27 cellular contexts compared by ENCODE assay signal in genomic region chr6:143948208-143948607, GRCh38.
"Had no signal": no experiment of that assay in that cellular context is flagged by ENCODE, and none has a peak within 500 bp of the region (broad histone marks: within the 10 kb centered on the region; RNA-seq: fewer than 3 reads in every experiment).

No MANE protein-coding gene starts in this region.

- H3K4me3 Mint-ChIP-seq: mesothelial cell of epicardium, naive B cell had no signal

- FAIRE-seq: colon, islet of Langerhans, keratinocyte had no signal

- H3K27ac ChIP-seq: coronary artery, dorsolateral prefrontal cortex, epithelial cell of prostate, esophagus squamous epithelium, gastrocnemius medialis, hepatocyte, left lung, lower lobe of right lung had no signal

- H3K4me2 ChIP-seq: hepatocyte had no signal

- H3K27ac Mint-ChIP-seq: mesothelial cell of epicardium, naive B cell had no signal

- H2AFZ ChIP-seq: hepatocyte had no signal

- H3K4me3 ChIP-seq: coronary artery, dorsolateral prefrontal cortex, esophagus squamous epithelium, gastrocnemius medialis, hepatocyte, left lung, lower lobe of right lung, mucosa of descending colon had no signal

- DNase-seq: dermis blood vessel endothelial cell; dorsolateral prefrontal cortex; effector CD4-positive, alpha-beta T cell; effector memory CD4-positive, alpha-beta T cell; erythroblast; esophagus squamous epithelium; foreskin fibroblast; foreskin melanocyte; gastrocnemius medialis; glutamatergic neuron; head of caudate nucleus; hypothalamus; left cardiac atrium; left lung; left ventricle myocardium superior; lower lobe of right lung; mesenchymal stem cell; mucosa of descending colon; naive B cell had no signal

- H3K4me1 ChIP-seq: esophagus squamous epithelium, gastrocnemius medialis had no signal

- H3K79me2 ChIP-seq: hepatocyte had no signal

- ATAC-seq: esophagus mucosa, gastrocnemius medialis, left cardiac atrium, left lung, left ventricle myocardium superior, lower lobe of right lung, mucosa of descending colon had no signal

- H3K36me3 ChIP-seq: gastrocnemius medialis had no signal

- H3K27me3 Mint-ChIP-seq: naive B cell had no signal

- H3K9me3 ChIP-seq: gastrocnemius medialis, left lung, mucosa of descending colon had no signal

- H3K27me3 ChIP-seq: dorsolateral prefrontal cortex, esophagus squamous epithelium, gastrocnemius medialis, hepatocyte, left lung had no signal

- H3K4me1 Mint-ChIP-seq: naive B cell had no signal
